ENCODE assay signal across 1 cellular context in genomic region chr1:232084584-232085223, GRCh38.
TF ChIP-seq lines count a peak whose summit lies in the region.

No MANE protein-coding gene starts in this region.

TF ChIP-seq in GM23338, 12 proteins besides CTCF, POLR2A, EP300 and RAD21:
- TF ChIP-seq, protein P1, sequence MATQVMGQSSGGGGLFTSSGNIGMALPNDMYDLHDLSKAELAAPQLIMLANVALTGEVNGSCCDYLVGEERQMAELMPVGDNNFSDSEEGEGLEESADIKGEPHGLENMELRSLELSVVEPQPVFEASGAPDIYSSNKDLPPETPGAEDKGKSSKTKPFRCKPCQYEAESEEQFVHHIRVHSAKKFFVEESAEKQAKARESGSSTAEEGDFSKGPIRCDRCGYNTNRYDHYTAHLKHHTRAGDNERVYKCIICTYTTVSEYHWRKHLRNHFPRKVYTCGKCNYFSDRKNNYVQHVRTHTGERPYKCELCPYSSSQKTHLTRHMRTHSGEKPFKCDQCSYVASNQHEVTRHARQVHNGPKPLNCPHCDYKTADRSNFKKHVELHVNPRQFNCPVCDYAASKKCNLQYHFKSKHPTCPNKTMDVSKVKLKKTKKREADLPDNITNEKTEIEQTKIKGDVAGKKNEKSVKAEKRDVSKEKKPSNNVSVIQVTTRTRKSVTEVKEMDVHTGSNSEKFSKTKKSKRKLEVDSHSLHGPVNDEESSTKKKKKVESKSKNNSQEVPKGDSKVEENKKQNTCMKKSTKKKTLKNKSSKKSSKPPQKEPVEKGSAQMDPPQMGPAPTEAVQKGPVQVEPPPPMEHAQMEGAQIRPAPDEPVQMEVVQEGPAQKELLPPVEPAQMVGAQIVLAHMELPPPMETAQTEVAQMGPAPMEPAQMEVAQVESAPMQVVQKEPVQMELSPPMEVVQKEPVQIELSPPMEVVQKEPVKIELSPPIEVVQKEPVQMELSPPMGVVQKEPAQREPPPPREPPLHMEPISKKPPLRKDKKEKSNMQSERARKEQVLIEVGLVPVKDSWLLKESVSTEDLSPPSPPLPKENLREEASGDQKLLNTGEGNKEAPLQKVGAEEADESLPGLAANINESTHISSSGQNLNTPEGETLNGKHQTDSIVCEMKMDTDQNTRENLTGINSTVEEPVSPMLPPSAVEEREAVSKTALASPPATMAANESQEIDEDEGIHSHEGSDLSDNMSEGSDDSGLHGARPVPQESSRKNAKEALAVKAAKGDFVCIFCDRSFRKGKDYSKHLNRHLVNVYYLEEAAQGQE (IDR thresholded peaks at IDR 0.05; ENCODE audit: unreplicated experiment) = peak; percentile 92
- TF ChIP-seq POLR2AphosphoS5 (IDR thresholded peaks at IDR 0.05; ENCODE audit: low read depth) (no peak), ETS1 (IDR thresholded peaks at IDR 0.05) (0 out of 2 replicates have a peak, but pooled peaks have one; percentile 5)
- TF ChIP-seq, protein P2, sequence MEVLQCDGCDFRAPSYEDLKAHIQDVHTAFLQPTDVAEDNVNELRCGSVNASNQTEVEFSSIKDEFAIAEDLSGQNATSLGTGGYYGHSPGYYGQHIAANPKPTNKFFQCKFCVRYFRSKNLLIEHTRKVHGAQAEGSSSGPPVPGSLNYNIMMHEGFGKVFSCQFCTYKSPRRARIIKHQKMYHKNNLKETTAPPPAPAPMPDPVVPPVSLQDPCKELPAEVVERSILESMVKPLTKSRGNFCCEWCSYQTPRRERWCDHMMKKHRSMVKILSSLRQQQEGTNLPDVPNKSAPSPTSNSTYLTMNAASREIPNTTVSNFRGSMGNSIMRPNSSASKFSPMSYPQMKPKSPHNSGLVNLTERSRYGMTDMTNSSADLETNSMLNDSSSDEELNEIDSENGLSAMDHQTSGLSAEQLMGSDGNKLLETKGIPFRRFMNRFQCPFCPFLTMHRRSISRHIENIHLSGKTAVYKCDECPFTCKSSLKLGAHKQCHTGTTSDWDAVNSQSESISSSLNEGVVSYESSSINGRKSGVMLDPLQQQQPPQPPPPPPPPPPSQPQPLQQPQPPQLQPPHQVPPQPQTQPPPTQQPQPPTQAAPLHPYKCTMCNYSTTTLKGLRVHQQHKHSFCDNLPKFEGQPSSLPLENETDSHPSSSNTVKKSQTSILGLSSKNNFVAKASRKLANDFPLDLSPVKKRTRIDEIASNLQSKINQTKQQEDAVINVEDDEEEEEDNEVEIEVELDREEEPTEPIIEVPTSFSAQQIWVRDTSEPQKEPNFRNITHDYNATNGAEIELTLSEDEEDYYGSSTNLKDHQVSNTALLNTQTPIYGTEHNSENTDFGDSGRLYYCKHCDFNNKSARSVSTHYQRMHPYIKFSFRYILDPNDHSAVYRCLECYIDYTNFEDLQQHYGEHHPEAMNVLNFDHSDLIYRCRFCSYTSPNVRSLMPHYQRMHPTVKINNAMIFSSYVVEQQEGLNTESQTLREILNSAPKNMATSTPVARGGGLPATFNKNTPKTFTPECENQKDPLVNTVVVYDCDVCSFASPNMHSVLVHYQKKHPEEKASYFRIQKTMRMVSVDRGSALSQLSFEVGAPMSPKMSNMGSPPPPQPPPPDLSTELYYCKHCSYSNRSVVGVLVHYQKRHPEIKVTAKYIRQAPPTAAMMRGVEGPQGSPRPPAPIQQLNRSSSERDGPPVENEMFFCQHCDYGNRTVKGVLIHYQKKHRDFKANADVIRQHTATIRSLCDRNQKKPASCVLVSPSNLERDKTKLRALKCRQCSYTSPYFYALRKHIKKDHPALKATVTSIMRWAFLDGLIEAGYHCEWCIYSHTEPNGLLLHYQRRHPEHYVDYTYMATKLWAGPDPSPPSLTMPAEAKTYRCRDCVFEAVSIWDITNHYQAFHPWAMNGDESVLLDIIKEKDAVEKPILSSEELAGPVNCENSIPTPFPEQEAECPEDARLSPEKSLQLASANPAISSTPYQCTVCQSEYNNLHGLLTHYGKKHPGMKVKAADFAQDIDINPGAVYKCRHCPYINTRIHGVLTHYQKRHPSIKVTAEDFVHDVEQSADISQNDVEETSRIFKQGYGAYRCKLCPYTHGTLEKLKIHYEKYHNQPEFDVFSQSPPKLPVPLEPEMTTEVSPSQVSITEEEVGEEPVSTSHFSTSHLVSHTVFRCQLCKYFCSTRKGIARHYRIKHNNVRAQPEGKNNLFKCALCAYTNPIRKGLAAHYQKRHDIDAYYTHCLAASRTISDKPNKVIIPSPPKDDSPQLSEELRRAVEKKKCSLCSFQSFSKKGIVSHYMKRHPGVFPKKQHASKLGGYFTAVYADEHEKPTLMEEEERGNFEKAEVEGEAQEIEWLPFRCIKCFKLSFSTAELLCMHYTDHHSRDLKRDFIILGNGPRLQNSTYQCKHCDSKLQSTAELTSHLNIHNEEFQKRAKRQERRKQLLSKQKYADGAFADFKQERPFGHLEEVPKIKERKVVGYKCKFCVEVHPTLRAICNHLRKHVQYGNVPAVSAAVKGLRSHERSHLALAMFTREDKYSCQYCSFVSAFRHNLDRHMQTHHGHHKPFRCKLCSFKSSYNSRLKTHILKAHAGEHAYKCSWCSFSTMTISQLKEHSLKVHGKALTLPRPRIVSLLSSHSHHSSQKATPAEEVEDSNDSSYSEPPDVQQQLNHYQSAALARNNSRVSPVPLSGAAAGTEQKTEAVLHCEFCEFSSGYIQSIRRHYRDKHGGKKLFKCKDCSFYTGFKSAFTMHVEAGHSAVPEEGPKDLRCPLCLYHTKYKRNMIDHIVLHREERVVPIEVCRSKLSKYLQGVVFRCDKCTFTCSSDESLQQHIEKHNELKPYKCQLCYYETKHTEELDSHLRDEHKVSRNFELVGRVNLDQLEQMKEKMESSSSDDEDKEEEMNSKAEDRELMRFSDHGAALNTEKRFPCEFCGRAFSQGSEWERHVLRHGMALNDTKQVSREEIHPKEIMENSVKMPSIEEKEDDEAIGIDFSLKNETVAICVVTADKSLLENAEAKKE (CRISPR knock-in tag; IDR thresholded peaks at IDR 0.05) = peak; percentile 59; the same call in 1 of the 2 replicates
